ENCODE assay signal across 1 cellular context in genomic region chr10:5581670-5582566, GRCh38.
TF ChIP-seq lines count a peak whose summit lies in the region.

No MANE protein-coding gene starts in this region.

TF ChIP-seq in HepG2, 621 proteins besides CTCF, POLR2A, EP300 and RAD21 (continued from another document):
- TF ChIP-seq ZNF687 (CRISPR knock-in tag; IDR thresholded peaks at IDR 0.05): 0 out of 2 replicates have a peak, but pooled peaks have one; percentile 14
